Comparison of ENCODE assay signal across 11 cellular contexts in genomic region chr17:27282054-27282501, GRCh38.
DNase-seq lines count a peak whose midpoint lies in the region; ATAC-seq and TF ChIP-seq lines count a peak whose summit lies in the region.
"Had no signal": no experiment of that assay in that cellular context is flagged by ENCODE, and none has a peak within 500 bp of the region (broad histone marks: within the 10 kb centered on the region; RNA-seq: fewer than 3 reads in every experiment).

No MANE protein-coding gene starts in this region.

- DNase-seq in GM13976 (ENCODE audit: low spot score) (peak; percentile 53), SIG-M5 treated with dmso at 0.1 percent for 504 hours (lab: John Stamatoyannopoulos, UW; ENCODE audit: unreplicated experiment) (peak; percentile 91), NCI-H146 treated with DMSO at 0.1 percent for 48 hours (lab: John Stamatoyannopoulos, UW; ENCODE audit: unreplicated experiment) (no peak)
- no peak for DNase-seq in activated CD4-positive, alpha-beta T cell treated with anti-CD3 and anti-CD28 coated beads, Interleukin-2, amount 50 U/mL, for 4 hours
- no peak for DNase-seq in stimulated activated CD4-positive, alpha-beta T cell treated with anti-CD3 and anti-CD28 coated beads, Interleukin-4, amount 100 ng/mL, for 24 hours
- DNase-seq: activated CD4-positive, alpha-beta T cell treated with anti-CD3 and anti-CD28 coated beads, Interleukin-2, amount 10 ng/mL, durations not matched to agents 7 days and 5 days; effector memory CD4-positive, alpha-beta T cell; NCI-H524 had no signal

- no peaks in the 10 kb centered on the region for H3K27me3 ChIP-seq in neutrophil

- H3K9me3 ChIP-seq in neutrophil = no peaks in the 10 kb centered on the region

- H3K27ac ChIP-seq in neutrophil = peak overlapping the region; percentile 79

- H3K4me1 ChIP-seq in neutrophil (ENCODE audit: control insufficient read depth in 1 of 2, insufficient read depth in 1 of 2, low read depth in 1 of 2, low read length in 1 of 2) = peaks cover 71 to 74% of the 10 kb centered on the region in 2 experiments

- TF ChIP-seq CTCF in GM13976 (IDR thresholded peaks at IDR 0.05; ENCODE audit: borderline replicate concordance, control extremely low read depth, extremely low read depth, insufficient read depth, missing control alignments) (no peak), neutrophil (IDR thresholded peaks at IDR 0.05) (no peak)

- H3K36me3 ChIP-seq in neutrophil = no peaks in the 10 kb centered on the region

- in situ Hi-C loops in GM13976 (cut with MboI; ENCODE audit: low sequenced_read_pairs, unreplicated experiment) = loop anchor here (25.0 kb wide), 1 partner anchor 180 kb away; the partner anchor contains the start of gene KSR1

- H3K4me3 ChIP-seq in neutrophil (ENCODE audit: low read depth in 1 of 2, low read length in 1 of 2) = peak overlapping the region; percentile 35 to 45

- peak; percentile 70 for ATAC-seq in HG02642 (IDR thresholded peaks at IDR 0.05; ENCODE audit: poor library complexity, unreplicated experiment)
- ATAC-seq in HG03097 (IDR thresholded peaks at IDR 0.05; ENCODE audit: low FRiP score, unreplicated experiment) = no peak

Comparison
In these comparisons a context has a peak if more than half of its experiments do, and no peak if none do; other contexts are left out.
1. DNase-seq: peak in GM13976 (single experiment) and SIG-M5 treated with dmso at 0.1 percent for 504 hours (single experiment); none in NCI-H146 treated with DMSO at 0.1 percent for 48 hours (single experiment), activated CD4-positive, alpha-beta T cell treated with anti-CD3 and anti-CD28 coated beads, Interleukin-2, amount 50 U/mL, for 4 hours (0 of 2) and stimulated activated CD4-positive, alpha-beta T cell treated with anti-CD3 and anti-CD28 coated beads, Interleukin-4, amount 100 ng/mL, for 24 hours (single experiment).